In genomic region chrX:149504226-149504914, GRCh38 we compare ENCODE assay signal across 8 cellular contexts. TPM values are rescaled to one million over a fixed set of nuclear protein-coding genes. Genes with fewer than 3 reads are reported as not detected.
DNase-seq lines count a peak whose midpoint lies in the region; ATAC-seq and TF ChIP-seq lines count a peak whose summit lies in the region.

No MANE protein-coding gene starts in this region.

- 33 to 44% methylated on average over 10 of the region's 10 CpGs for WGBS in esophagus, 2 donors

- H3K9me3 ChIP-seq in esophagus (ENCODE audit: control insufficient read depth in 2 of 2, insufficient read depth in 1 of 2, low read depth in 1 of 2, low read length in 1 of 2): no peaks in the 10 kb centered on the region
- no peaks in the 10 kb centered on the region for H3K9me3 ChIP-seq in osteoblast (ENCODE audit: low read depth, low read length)

- no peaks in the 10 kb centered on the region for H4K20me1 ChIP-seq in osteoblast (ENCODE audit: insufficient read depth, low read length)

- TF ChIP-seq CTCF in osteoblast (IDR thresholded peaks at IDR 0.05; ENCODE audit: extremely low read depth, low read depth, low read length): peak; percentile 29

- H3K27me3 ChIP-seq in esophagus (ENCODE audit: control insufficient read depth in 1 of 2, insufficient read depth in 2 of 2, low read length in 2 of 2): no peaks in the 10 kb centered on the region
- peaks cover 14% of the 10 kb centered on the region for H3K27me3 ChIP-seq in osteoblast (ENCODE audit: insufficient read depth, low read length)

- H3K36me3 ChIP-seq in esophagus (ENCODE audit: control insufficient read depth in 2 of 2, insufficient read depth in 2 of 2, low read length in 1 of 2) (peaks cover 0 to 11% of the 10 kb centered on the region in 2 donors), osteoblast (ENCODE audit: insufficient read depth, low read length) (peaks cover 32% of the 10 kb centered on the region)

- peak; percentile 40 for ATAC-seq in HG02840 (IDR thresholded peaks at IDR 0.05; ENCODE audit: low FRiP score, unreplicated experiment)

- H3K79me2 ChIP-seq in osteoblast (ENCODE audit: insufficient read depth, low read length): peaks cover 25% of the 10 kb centered on the region

- DNase-seq in NCI-H524 (lab: John Stamatoyannopoulos, UW) (peak; percentile 25 to 54), NCI-H524 treated with DMSO at 0.1 percent for 48 hours (lab: John Stamatoyannopoulos, UW) (no peak), NCI-H2196 (lab: John Stamatoyannopoulos, UW; ENCODE audit: unreplicated experiment) (peak; percentile 46), activated T-cell treated with anti-CD3 and anti-CD28 coated beads for 1 hour (ENCODE audit: low read depth) (peak; percentile 45), osteoblast (ENCODE audit: insufficient read length, low spot score, missing footprints) (no peak), GF-D8 (lab: John Stamatoyannopoulos, UW) (no peak)

- H3K27ac ChIP-seq in esophagus (ENCODE audit: low read depth in 2 of 2, low read length in 1 of 2) (peak overlapping the region; percentile 93 to 94), osteoblast (ENCODE audit: low read depth, low read length) (peak overlapping the region; percentile 84)

- peak overlapping the region; percentile 41 for H2AFZ ChIP-seq in osteoblast (ENCODE audit: low read length)

- H3K4me1 ChIP-seq in esophagus (ENCODE audit: control insufficient read depth in 2 of 2, insufficient read depth in 2 of 2, low read length in 1 of 2) (peaks cover 0 to 3% of the 10 kb centered on the region in 2 donors), osteoblast (ENCODE audit: insufficient read depth, low read length) (peaks cover 7% of the 10 kb centered on the region)

- H3K4me3 ChIP-seq in esophagus (ENCODE audit: low read depth in 1 of 2, low read length in 2 of 2): peak overlapping the region; percentile 53 to 75
- H3K4me3 ChIP-seq in osteoblast (ENCODE audit: insufficient read depth, low read length): peak overlapping the region; percentile 80

- H3K4me2 ChIP-seq in osteoblast (ENCODE audit: insufficient read depth, low read length): peak overlapping the region; percentile 91

RNA-seq across cellular contexts. Expression of gene IDS, which starts 0.7 kb away (rescaled TPM):
- 10 to 100 TPM; 20.9 to 21.4 TPM for polyA plus RNA-seq in esophagus
- total RNA-seq in osteoblast: 48.9 and 50.4 TPM in 2 replicates

RNA-seq across cellular contexts. Expression of gene EOLA1, which starts 36.4 kb away (rescaled TPM):
- polyA plus RNA-seq in esophagus: 10 to 100 TPM; 11.1 to 13.0 TPM
- total RNA-seq in osteoblast: 12.1 and 13.0 TPM in 2 replicates

RNA-seq across cellular contexts. Expression of gene HSFX3, which starts 45.4 kb away (rescaled TPM):
- not detected for polyA plus RNA-seq in esophagus
- not detected in 2 replicates for total RNA-seq in osteoblast

Comparison
In these comparisons a context has a peak if more than half of its experiments do, and no peak if none do; other contexts are left out.
1. DNase-seq: peak in NCI-H524 (2 of 2), NCI-H2196 (single experiment) and activated T-cell treated with anti-CD3 and anti-CD28 coated beads for 1 hour (single experiment); none in NCI-H524 treated with DMSO at 0.1 percent for 48 hours (single experiment), osteoblast (single experiment) and GF-D8 (single experiment).